Comparison of ENCODE assay signal across 1 cellular context in the genomic region with DNA sequence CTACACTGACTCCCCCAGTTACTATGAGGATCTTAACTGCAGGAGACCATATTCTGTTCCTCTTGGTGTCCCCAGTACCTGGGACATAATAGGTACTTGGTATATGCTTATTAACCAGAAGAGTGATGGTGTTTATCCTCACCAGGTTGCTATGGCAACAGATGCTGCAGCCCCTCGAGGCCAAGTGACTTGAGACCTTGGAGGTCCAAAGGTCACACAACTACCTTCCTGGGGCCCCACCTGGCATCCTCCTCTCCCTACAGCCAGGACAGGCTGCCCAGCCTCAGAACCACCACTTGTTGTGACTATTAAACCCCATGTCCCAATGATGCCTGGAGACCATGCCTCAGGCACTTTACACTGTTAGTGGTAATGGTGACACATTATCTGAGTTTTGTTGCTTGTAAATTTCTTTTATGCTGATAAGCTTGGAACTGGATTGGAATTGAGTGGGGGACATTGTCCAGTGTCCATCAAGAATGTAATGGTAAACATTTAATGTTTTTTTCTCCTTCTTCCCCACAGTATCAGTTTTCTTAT.
TF ChIP-seq lines count a peak whose summit lies in the region.

No MANE protein-coding gene starts in this region.

TF ChIP-seq in HepG2, 621 proteins besides CTCF, POLR2A, EP300 and RAD21 (continued from another document):
- TF ChIP-seq, protein P1, sequence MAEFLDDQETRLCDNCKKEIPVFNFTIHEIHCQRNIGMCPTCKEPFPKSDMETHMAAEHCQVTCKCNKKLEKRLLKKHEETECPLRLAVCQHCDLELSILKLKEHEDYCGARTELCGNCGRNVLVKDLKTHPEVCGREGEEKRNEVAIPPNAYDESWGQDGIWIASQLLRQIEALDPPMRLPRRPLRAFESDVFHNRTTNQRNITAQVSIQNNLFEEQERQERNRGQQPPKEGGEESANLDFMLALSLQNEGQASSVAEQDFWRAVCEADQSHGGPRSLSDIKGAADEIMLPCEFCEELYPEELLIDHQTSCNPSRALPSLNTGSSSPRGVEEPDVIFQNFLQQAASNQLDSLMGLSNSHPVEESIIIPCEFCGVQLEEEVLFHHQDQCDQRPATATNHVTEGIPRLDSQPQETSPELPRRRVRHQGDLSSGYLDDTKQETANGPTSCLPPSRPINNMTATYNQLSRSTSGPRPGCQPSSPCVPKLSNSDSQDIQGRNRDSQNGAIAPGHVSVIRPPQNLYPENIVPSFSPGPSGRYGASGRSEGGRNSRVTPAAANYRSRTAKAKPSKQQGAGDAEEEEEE (CRISPR knock-in tag; IDR thresholded peaks at IDR 0.05; ENCODE audit: borderline replicate concordance), result no peak
- TF ChIP-seq, protein P2, sequence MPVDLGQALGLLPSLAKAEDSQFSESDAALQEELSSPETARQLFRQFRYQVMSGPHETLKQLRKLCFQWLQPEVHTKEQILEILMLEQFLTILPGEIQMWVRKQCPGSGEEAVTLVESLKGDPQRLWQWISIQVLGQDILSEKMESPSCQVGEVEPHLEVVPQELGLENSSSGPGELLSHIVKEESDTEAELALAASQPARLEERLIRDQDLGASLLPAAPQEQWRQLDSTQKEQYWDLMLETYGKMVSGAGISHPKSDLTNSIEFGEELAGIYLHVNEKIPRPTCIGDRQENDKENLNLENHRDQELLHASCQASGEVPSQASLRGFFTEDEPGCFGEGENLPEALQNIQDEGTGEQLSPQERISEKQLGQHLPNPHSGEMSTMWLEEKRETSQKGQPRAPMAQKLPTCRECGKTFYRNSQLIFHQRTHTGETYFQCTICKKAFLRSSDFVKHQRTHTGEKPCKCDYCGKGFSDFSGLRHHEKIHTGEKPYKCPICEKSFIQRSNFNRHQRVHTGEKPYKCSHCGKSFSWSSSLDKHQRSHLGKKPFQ (CRISPR knock-in tag; IDR thresholded peaks at IDR 0.05; ENCODE audit: insufficient replicate concordance), result no peak
